Comparison of ENCODE assay signal across 6 cellular contexts in the genomic region with DNA sequence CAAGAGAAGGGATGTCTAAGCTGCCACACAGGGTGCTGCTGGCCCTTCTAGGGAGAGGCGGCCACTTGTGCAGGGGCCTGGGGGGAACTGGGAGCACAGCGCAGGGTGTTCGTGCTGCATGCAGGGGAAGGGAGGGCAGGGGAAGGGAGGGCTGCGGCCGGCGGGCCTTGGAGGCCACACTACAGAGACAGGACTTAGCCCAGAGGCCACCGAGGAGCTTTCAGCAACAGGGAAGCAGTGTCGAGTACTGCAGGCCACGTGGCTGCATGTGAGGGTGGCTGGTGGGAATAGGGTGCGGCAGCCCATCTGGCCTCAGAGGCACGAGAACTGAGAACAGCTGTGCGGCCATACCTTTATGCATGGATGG. TPM values are rescaled to one million over a fixed set of nuclear protein-coding genes. Genes with fewer than 3 reads are reported as not detected.
"Had no signal": no experiment of that assay in that cellular context is flagged by ENCODE, and none has a peak within 500 bp of the region (broad histone marks: within the 10 kb centered on the region; RNA-seq: fewer than 3 reads in every experiment).

No MANE protein-coding gene starts in this region.

RNA-seq across cellular contexts. Expression of a gene that starts 19.0 kb away (rescaled TPM):
- total RNA-seq: activated B cell treated with CpG ODN at 0.5 μM for 24 hours had no signal

RNA-seq across cellular contexts. Expression of a gene that starts 35.8 kb away (rescaled TPM):
- total RNA-seq: activated B cell treated with CpG ODN at 0.5 μM for 24 hours; activated CD4-positive, alpha-beta T cell treated with anti-CD3 and anti-CD28 coated beads, Interleukin-2, amount 10 ng/mL, durations not matched to agents 24 days and 14 days; activated CD8-positive, alpha-beta memory T cell treated with anti-CD3 and anti-CD28 coated beads, Interleukin-2, amount 10 ng/mL, durations not matched to agents 7 days and 5 days; activated naive CD4-positive, alpha-beta T cell treated with anti-CD3 and anti-CD28 coated beads, Interleukin-2, amount 50 U/mL, for 72 hours; activated T-helper 1 cell treated with anti-CD3 and anti-CD28 coated beads, Interleukin-12 subunit alpha, Interleukin-12 subunit beta, Interleukin-2, Interleukin-4 antibody, amounts not matched to agents 30 ng/mL and 10 ng/mL and 1 ng/mL, durations not matched to agents 14 hours and 24 hours and 36 hours; body of pancreas had no signal
